Comparison of ENCODE assay signal across 10 cellular contexts in genomic region chr1:29912413-29912812, GRCh38.
DNase-seq lines count a peak whose midpoint lies in the region; ATAC-seq and TF ChIP-seq lines count a peak whose summit lies in the region.
"Had no signal": no experiment of that assay in that cellular context is flagged by ENCODE, and none has a peak within 500 bp of the region (broad histone marks: within the 10 kb centered on the region; RNA-seq: fewer than 3 reads in every experiment).

No MANE protein-coding gene starts in this region.

- no peak overlapping the region for H2AFZ ChIP-seq in GM23338

- no peaks in the 10 kb centered on the region for H3K36me3 ChIP-seq in GM23338 (ENCODE audit: insufficient read depth)
- no peaks in the 10 kb centered on the region for H3K36me3 ChIP-seq in RWPE2 (ENCODE audit: low read depth)

- H3K4me1 Mint-ChIP-seq in GM23338 (peaks cover 5% of the 10 kb centered on the region; the same call in 2 of the 3 replicates), T-helper 17 cell (no peaks in the 10 kb centered on the region)
- no peaks in the 10 kb centered on the region for H3K4me1 Mint-ChIP-seq in activated T-helper 17 cell treated with anti-CD3 and anti-CD28 coated beads, Interleukin-2, amount 50 U/mL, for 72 hours
- no peaks in the 10 kb centered on the region for H3K4me1 Mint-ChIP-seq in activated T-cell treated with anti-CD3 and anti-CD28 coated beads, Interleukin-2, amount 50 U/mL, for 24 hours (ENCODE audit: low read depth)

- H3K4me3 ChIP-seq in GM23338 (no peak overlapping the region), RWPE2 (ENCODE audit: severe bottlenecking) (no peak overlapping the region)

- H3K27me3 Mint-ChIP-seq in GM23338 (ENCODE audit: insufficient read depth, low read depth, poor library complexity): peaks cover 2% of the 10 kb centered on the region
- H3K27me3 Mint-ChIP-seq in T-helper 17 cell: peaks cover 62% of the 10 kb centered on the region
- peaks cover 14% of the 10 kb centered on the region for H3K27me3 Mint-ChIP-seq in activated T-helper 17 cell treated with anti-CD3 and anti-CD28 coated beads, Interleukin-2, amount 50 U/mL, for 72 hours
- H3K27me3 Mint-ChIP-seq in activated T-cell treated with anti-CD3 and anti-CD28 coated beads, Interleukin-2, amount 50 U/mL, for 24 hours: peaks cover 14% of the 10 kb centered on the region

- H3K36me3 Mint-ChIP-seq in GM23338 (ENCODE audit: low read depth) (peaks cover 6% of the 10 kb centered on the region; the same call in 1 of the 3 replicates), T-helper 17 cell (ENCODE audit: low read depth) (no peaks in the 10 kb centered on the region)
- no peaks in the 10 kb centered on the region for H3K36me3 Mint-ChIP-seq in activated T-helper 17 cell treated with anti-CD3 and anti-CD28 coated beads, Interleukin-2, amount 50 U/mL, for 72 hours (ENCODE audit: low read depth)
- H3K36me3 Mint-ChIP-seq in activated T-cell treated with anti-CD3 and anti-CD28 coated beads, Interleukin-2, amount 50 U/mL, for 24 hours (ENCODE audit: low read depth): no peaks in the 10 kb centered on the region

- no peak overlapping the region for H3K4me3 Mint-ChIP-seq in GM23338
- H3K4me3 Mint-ChIP-seq in T-helper 17 cell: no peak overlapping the region
- H3K4me3 Mint-ChIP-seq in activated T-helper 17 cell treated with anti-CD3 and anti-CD28 coated beads, Interleukin-2, amount 50 U/mL, for 72 hours: no peak overlapping the region
- H3K4me3 Mint-ChIP-seq in activated T-cell treated with anti-CD3 and anti-CD28 coated beads, Interleukin-2, amount 50 U/mL, for 24 hours: no peak overlapping the region

- H3K79me2 ChIP-seq in GM23338 (replicated peaks; ENCODE audit: insufficient read depth): no peaks in the 10 kb centered on the region

- H3K4me2 ChIP-seq in GM23338: no peak overlapping the region

- H3K27ac Mint-ChIP-seq in GM23338 (no peak overlapping the region), T-helper 17 cell (no peak overlapping the region)
- no peak overlapping the region for H3K27ac Mint-ChIP-seq in activated T-helper 17 cell treated with anti-CD3 and anti-CD28 coated beads, Interleukin-2, amount 50 U/mL, for 72 hours
- no peak overlapping the region for H3K27ac Mint-ChIP-seq in activated T-cell treated with anti-CD3 and anti-CD28 coated beads, Interleukin-2, amount 50 U/mL, for 24 hours

- no peaks in the 10 kb centered on the region for H4K20me1 ChIP-seq in GM23338 (replicated peaks; ENCODE audit: insufficient read depth)

- H3K27me3 ChIP-seq in GM23338 (ENCODE audit: insufficient read depth) (no peaks in the 10 kb centered on the region), RWPE2 (ENCODE audit: insufficient read depth, poor library complexity, severe bottlenecking) (no peaks in the 10 kb centered on the region)

- no peaks in the 10 kb centered on the region for H3K9me2 ChIP-seq in GM23338 (ENCODE audit: insufficient read depth)

- DNase-seq in AG09319 (ENCODE audit: extremely low read depth, low read depth) (peak; percentile 5), GM23338 (ENCODE audit: low spot score) (no peak), RWPE2 (ENCODE audit: low spot score) (no peak), foreskin melanocyte (peak; percentile 16), T-helper 17 cell (no peak)
- DNase-seq in activated T-cell treated with anti-CD3 and anti-CD28 coated beads, Interleukin-2, amount 50 U/mL, for 24 hours: no peak
- DNase-seq: KG1, left cardiac atrium had no signal

- H3F3A ChIP-seq in GM23338 (replicated peaks; ENCODE audit: low read depth): no peaks in the 10 kb centered on the region

- TF ChIP-seq CTCF in AG09319 (IDR thresholded peaks at IDR 0.05; ENCODE audit: low read depth, low read length) (peak; percentile 64), GM23338 (conservative IDR thresholded peaks at IDR 0.05; ENCODE audit: low read depth in 2 of 2) (peak; percentile 41 to 67), RWPE2 (IDR thresholded peaks at IDR 0.05; ENCODE audit: poor library complexity, severe bottlenecking) (peak; percentile 74)

- no peak for ATAC-seq in GM23338
- peak; percentile 51; the same call in 1 of the 3 replicates for ATAC-seq in RWPE2 (ENCODE audit: low read depth)
- ATAC-seq in T-helper 17 cell: no peak
- no peak for ATAC-seq in activated T-helper 17 cell treated with anti-CD3 and anti-CD28 coated beads, Interleukin-2, amount 50 U/mL, for 72 hours (replicated peaks)
- no peak for ATAC-seq in GM19452 (IDR thresholded peaks at IDR 0.05; ENCODE audit: unreplicated experiment)
- ATAC-seq: left cardiac atrium had no signal

- no peak overlapping the region for H3K27ac ChIP-seq in GM23338 (ENCODE audit: low read depth)
- H3K27ac ChIP-seq in RWPE2 (ENCODE audit: poor library complexity, severe bottlenecking): no peak overlapping the region

- peaks cover 9% of the 10 kb centered on the region; the same call in 1 of the 3 replicates for H3K9me3 Mint-ChIP-seq in GM23338
- no peaks in the 10 kb centered on the region for H3K9me3 Mint-ChIP-seq in activated T-helper 17 cell treated with anti-CD3 and anti-CD28 coated beads, Interleukin-2, amount 50 U/mL, for 72 hours
- no peaks in the 10 kb centered on the region for H3K9me3 Mint-ChIP-seq in activated T-cell treated with anti-CD3 and anti-CD28 coated beads, Interleukin-2, amount 50 U/mL, for 24 hours

- H3K9me3 ChIP-seq in RWPE2 (ENCODE audit: severe bottlenecking) (no peaks in the 10 kb centered on the region), T-helper 17 cell (ENCODE audit: control insufficient read depth, low read length, poor library complexity, severe bottlenecking) (no peaks in the 10 kb centered on the region)

- H3K4me1 ChIP-seq in GM23338 (ENCODE audit: insufficient read depth) (no peaks in the 10 kb centered on the region), RWPE2 (ENCODE audit: insufficient read depth, poor library complexity, severe bottlenecking) (no peaks in the 10 kb centered on the region)

TF ChIP-seq in GM23338, 12 proteins besides CTCF, POLR2A, EP300 and RAD21 (continues in another document):
- TF ChIP-seq ZNF462 (CRISPR knock-in tag; IDR thresholded peaks at IDR 0.05): peak; percentile 51; the same call in 1 of the 2 replicates

Comparison
In these comparisons a context has a peak if more than half of its experiments do, and no peak if none do; other contexts are left out.
1. DNase-seq: peak in AG09319 (single experiment) and foreskin melanocyte (single experiment); none in GM23338 (single experiment), RWPE2 (single experiment), T-helper 17 cell (0 of 3) and activated T-cell treated with anti-CD3 and anti-CD28 coated beads, Interleukin-2, amount 50 U/mL, for 24 hours (single experiment).
2. Peak in every context shown above with its lines, with median percentiles within 50 percentile points of each other: CTCF ChIP-seq.